18 cellular contexts compared by ENCODE assay signal in the genomic region with DNA sequence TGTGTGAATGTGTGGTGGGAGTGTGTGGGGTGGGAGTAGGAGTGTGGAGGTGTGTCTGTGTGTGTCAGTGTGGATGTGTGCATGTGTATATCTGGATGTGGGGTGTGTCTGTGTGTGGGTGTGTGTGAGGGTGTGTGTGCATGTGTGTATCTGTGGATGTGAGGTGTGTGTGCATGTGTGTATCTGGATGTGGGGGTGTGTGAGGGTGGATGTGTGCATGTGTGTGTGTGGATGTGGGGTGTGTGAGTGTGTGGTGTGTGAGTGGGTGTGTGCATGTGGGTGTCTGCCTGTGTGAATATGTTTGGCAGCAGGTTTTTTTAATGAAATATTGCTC.
DNase-seq lines count a peak whose midpoint lies in the region; ATAC-seq, FAIRE-seq and TF ChIP-seq lines count a peak whose summit lies in the region.
"Had no signal": no experiment of that assay in that cellular context is flagged by ENCODE, and none has a peak within 500 bp of the region (broad histone marks: within the 10 kb centered on the region; RNA-seq: fewer than 3 reads in every experiment).

No MANE protein-coding gene starts in this region.

- peak overlapping the region; percentile 38 for H2BK5ac ChIP-seq in IMR-90 (ENCODE audit: low read depth, low read length, poor library complexity, severe bottlenecking)
- H2BK5ac ChIP-seq in H1 (ENCODE audit: low read depth, low read length): peak overlapping the region; percentile 75
- H2BK5ac ChIP-seq in trophoblast cell (ENCODE audit: low read depth, low read length, poor library complexity): no peak overlapping the region

- H3K4me1 ChIP-seq in BLaER1: peaks cover 64% of the 10 kb centered on the region
- H3K4me1 ChIP-seq in IMR-90 (ENCODE audit: control insufficient read depth, insufficient read depth, low read length): no peaks in the 10 kb centered on the region
- no peaks in the 10 kb centered on the region for H3K4me1 ChIP-seq in H1 (replicated peaks in 1 of 4; ENCODE audit: control insufficient read depth in 3 of 4, insufficient read depth in 4 of 4, low read length in 3 of 4)
- H3K4me1 ChIP-seq in trophoblast cell (ENCODE audit: control insufficient read depth in 1 of 2, insufficient read depth in 2 of 2, low read length in 2 of 2): no peaks in the 10 kb centered on the region
- H3K4me1 ChIP-seq: A549 had no signal

- H3K4me3 ChIP-seq in BLaER1 (no peak overlapping the region), IMR-90 (ENCODE audit: insufficient read depth, low read depth, low read length) (no peak overlapping the region), H1 (ENCODE audit: extremely low read depth in 1 of 4, insufficient read depth in 2 of 4, low read depth in 3 of 4, low read length in 4 of 4) (no peak overlapping the region), trophoblast cell (ENCODE audit: low read depth, low read length) (peak overlapping the region; percentile 3)
- H3K4me3 ChIP-seq: A549, GM23338 had no signal

- POLR2A ChIA-PET in IMR-90 (lab: Charles Lee; ENCODE audit: unreplicated experiment) (no interaction called here), H1 (lab: Charles Lee; ENCODE audit: partially characterized antibody) (no interaction called here)

- no peak overlapping the region for H2AK5ac ChIP-seq in IMR-90 (ENCODE audit: low read depth, low read length)
- H2AK5ac ChIP-seq in H1 (ENCODE audit: low read depth, low read length): peak overlapping the region; percentile 82
- no peak overlapping the region for H2AK5ac ChIP-seq in trophoblast cell (ENCODE audit: low read length)

- H3K14ac ChIP-seq in IMR-90 (replicated peaks; ENCODE audit: low read depth, low read length): no peak overlapping the region
- no peak overlapping the region for H3K14ac ChIP-seq in H1 (ENCODE audit: insufficient read length)
- H3K14ac ChIP-seq in trophoblast cell (ENCODE audit: low read length): no peak overlapping the region

- ATAC-seq in IMR-90 (ENCODE audit: low read depth) (no peak), GM21529 (IDR thresholded peaks at IDR 0.05; ENCODE audit: unreplicated experiment) (no peak)
- ATAC-seq: A549, GM23338 had no signal

- no peaks in the 10 kb centered on the region for H3K9me1 ChIP-seq in IMR-90 (ENCODE audit: insufficient read depth, low read length)

- H2BK12ac ChIP-seq in H1 (ENCODE audit: low read depth, low read length) (no peak overlapping the region), trophoblast cell (ENCODE audit: low read length) (no peak overlapping the region)

- H3K27me3 ChIP-seq in BLaER1: peaks cover 3% of the 10 kb centered on the region; the same call in 1 of the 2 replicates
- 0 out of 2 replicates have a peak, but pooled peaks cover 2% of the 10 kb centered on the region for H3K27me3 ChIP-seq in IMR-90 (ENCODE audit: control insufficient read depth, insufficient read depth, low read length)
- H3K27me3 ChIP-seq in H1 (replicated peaks in 1 of 4; ENCODE audit: control insufficient read depth in 3 of 4, extremely low read depth in 1 of 4, insufficient read depth in 3 of 4, low read length in 3 of 4): no peaks in the 10 kb centered on the region
- no peaks in the 10 kb centered on the region for H3K27me3 ChIP-seq in trophoblast cell (ENCODE audit: insufficient read depth, low read length)

- no peak for FAIRE-seq in H1 (lab: Jason Lieb, UNC)
- FAIRE-seq: A549, GM12891 had no signal

- H3K27ac ChIP-seq in BLaER1: no peak overlapping the region
- H3K27ac ChIP-seq in IMR-90 (ENCODE audit: insufficient read depth, low read length): no peak overlapping the region
- H3K27ac ChIP-seq in H1 (ENCODE audit: low read depth, low read length): no peak overlapping the region
- no peak overlapping the region for H3K27ac ChIP-seq in trophoblast cell (ENCODE audit: low read depth, low read length)
- H3K27ac ChIP-seq: A549 had no signal

- H3K4me2 ChIP-seq in BLaER1 (peak overlapping the region; percentile 88), IMR-90 (ENCODE audit: low read depth, low read length) (no peak overlapping the region), H1 (ENCODE audit: insufficient read depth in 1 of 2, low read depth in 2 of 2, low read length in 2 of 2) (no peak overlapping the region), trophoblast cell (ENCODE audit: low read length) (no peak overlapping the region)
- H3K4me2 ChIP-seq: A549, GM23338 had no signal

- H3K9me3 ChIP-seq in BLaER1 (no peaks in the 10 kb centered on the region), IMR-90 (ENCODE audit: control insufficient read depth, insufficient read depth, low read length) (no peaks in the 10 kb centered on the region), H1 (ENCODE audit: insufficient read depth in 2 of 2, low read depth in 1 of 2, low read length in 1 of 2) (no peaks in the 10 kb centered on the region), trophoblast cell (ENCODE audit: insufficient read depth, low read depth, low read length) (no peaks in the 10 kb centered on the region)
- H3K9me3 ChIP-seq: A549 had no signal

- H3K9ac ChIP-seq in BLaER1: no peak overlapping the region
- no peak overlapping the region for H3K9ac ChIP-seq in IMR-90 (ENCODE audit: low read depth, low read length)
- H3K9ac ChIP-seq in H1 (replicated peaks in 1 of 4; ENCODE audit: extremely low read depth in 1 of 4, low read depth in 3 of 4, low read length in 3 of 4): no peak overlapping the region
- H3K9ac ChIP-seq in trophoblast cell (ENCODE audit: low read length): no peak overlapping the region

- H3K36me3 ChIP-seq in BLaER1 (no peaks in the 10 kb centered on the region), IMR-90 (ENCODE audit: control insufficient read depth, insufficient read depth, low read length) (no peaks in the 10 kb centered on the region), H1 (ENCODE audit: control insufficient read depth in 2 of 4, insufficient read depth in 4 of 4, low read length in 3 of 4) (peaks cover 10 to 32% (median 24%) of the 10 kb centered on the region in 4 experiments), trophoblast cell (ENCODE audit: control insufficient read depth in 1 of 2, insufficient read depth in 2 of 2, low read length in 2 of 2) (peaks cover 23 to 37% of the 10 kb centered on the region in 2 experiments)

- TF ChIP-seq POLR2A in IMR-90 (IDR thresholded peaks at IDR 0.05; ENCODE audit: low read depth, low read length): no peak
- TF ChIP-seq POLR2A in H1 (IDR thresholded peaks at IDR 0.05; ENCODE audit: control extremely low read depth in 1 of 2, low read depth in 2 of 2, low read length in 2 of 2): no peak

- dilution Hi-C loops in IMR-90 (cut with HindIII; ENCODE audit: low sequenced_read_pairs, unreplicated experiment): no loop called here

- no peak overlapping the region for H2BK15ac ChIP-seq in IMR-90 (ENCODE audit: low read depth, low read length)
- no peak overlapping the region for H2BK15ac ChIP-seq in H1 (ENCODE audit: low read length)

- H3K56ac ChIP-seq in IMR-90 (ENCODE audit: extremely low read depth, insufficient read depth, low read length) (no peak overlapping the region), H1 (replicated peaks; ENCODE audit: insufficient read length, low read depth, low read length) (peak overlapping the region; percentile 98)

- H3K23ac ChIP-seq in IMR-90 (ENCODE audit: low read depth, low read length): no peak overlapping the region
- H3K23ac ChIP-seq in H1 (ENCODE audit: insufficient read length): no peak overlapping the region
- no peak overlapping the region for H3K23ac ChIP-seq in trophoblast cell (ENCODE audit: low read length)

- BruUV-seq in IMR-90 (replicated peaks; lab: Mats Ljungman, UMichigan): no TSS peak

- no peak overlapping the region for H3K4ac ChIP-seq in IMR-90 (ENCODE audit: low read depth, low read length)
- H3K4ac ChIP-seq in H1 (replicated peaks; ENCODE audit: insufficient read length, low read depth, low read length): no peak overlapping the region
- no peak overlapping the region for H3K4ac ChIP-seq in trophoblast cell (ENCODE audit: low read depth, low read length)

- H2AK9ac ChIP-seq in IMR-90 (replicated peaks; ENCODE audit: low read depth, low read length, poor library complexity): no peak overlapping the region

- H2AFZ ChIP-seq in IMR-90 (replicated peaks; ENCODE audit: low read length, poor library complexity) (peak overlapping the region; percentile 33), H1 (ENCODE audit: low read length) (no peak overlapping the region), trophoblast cell (ENCODE audit: insufficient read depth, low read length, poor library complexity) (no peak overlapping the region)
- H2AFZ ChIP-seq: GM23338 had no signal

- in situ Hi-C loops in IMR-90 (cut with MboI; ENCODE audit: low sequenced_read_pairs): loop anchor here (25.0 kb wide), 1 partner anchor 103 kb away; no protein-coding TSS in a partner anchor

- no peaks in the 10 kb centered on the region for H3K79me2 ChIP-seq in H1 (ENCODE audit: control insufficient read depth in 1 of 2, insufficient read depth in 2 of 2, low read length in 2 of 2)
- no peaks in the 10 kb centered on the region for H3K79me2 ChIP-seq in trophoblast cell (ENCODE audit: control insufficient read depth, insufficient read depth, low read length, poor library complexity)

- H4K12ac ChIP-seq in trophoblast cell (ENCODE audit: low read depth, low read length): no peak overlapping the region

- H3K23me2 ChIP-seq in H1 (ENCODE audit: low read depth, low read length): peaks cover 6% of the 10 kb centered on the region; the same call in 1 of the 2 replicates

- intact Hi-C loops in IMR-90 (cut with micrococcal nuclease): no loop called here

- TF ChIP-seq RAD21 in IMR-90 (IDR thresholded peaks at IDR 0.05; ENCODE audit: low read length): no peak
- TF ChIP-seq RAD21 in H1 (IDR thresholded peaks at IDR 0.05 in 1 of 2, conservative IDR thresholded peaks at IDR 0.05 in 1 of 2; ENCODE audit: low read depth in 2 of 2, low read length in 2 of 2): no peak

- no peak for TF ChIP-seq CTCF in IMR-90 (conservative IDR thresholded peaks at IDR 0.05; ENCODE audit: low read depth, low read length)
- no peak for TF ChIP-seq CTCF in H1 (IDR thresholded peaks at IDR 0.05; ENCODE audit: control extremely low read depth in 1 of 3, insufficient read depth in 1 of 3, low read depth in 1 of 3, low read length in 3 of 3)

- H4K91ac ChIP-seq in IMR-90 (ENCODE audit: insufficient read depth, low read depth, low read length): no peak overlapping the region
- H4K91ac ChIP-seq in H1 (replicated peaks; ENCODE audit: insufficient read length, low read length): no peak overlapping the region
- no peak overlapping the region for H4K91ac ChIP-seq in trophoblast cell (ENCODE audit: low read depth, low read length)

- DNase-seq in IMR-90 (no peak), H1 (ENCODE audit: low read depth in 1 of 2, low spot score in 2 of 2) (no peak), trophoblast cell (no peak), AG08395 (ENCODE audit: low spot score) (no peak), CD1c-positive myeloid dendritic cell (ENCODE audit: extremely low spot score) (no peak)
- DNase-seq: COR-L47, GF-D8, Karpas-422, MM.1S, NCI-H1092 treated with DMSO at 0.1 percent for 48 hours, NCI-H1694, NCI-H510A treated with DMSO at 0.1 percent for 48 hours, NCI-H82 had no signal

- no peak overlapping the region for H4K8ac ChIP-seq in IMR-90 (ENCODE audit: low read depth in 2 of 2, low read length in 2 of 2)
- no peak overlapping the region for H4K8ac ChIP-seq in H1 (ENCODE audit: extremely low read depth, insufficient read depth, low read length)
- H4K8ac ChIP-seq in trophoblast cell (ENCODE audit: low read depth, low read length): no peak overlapping the region

- H3K18ac ChIP-seq in IMR-90 (ENCODE audit: low read depth, low read length): no peak overlapping the region
- no peak overlapping the region for H3K18ac ChIP-seq in H1 (ENCODE audit: extremely low read depth, low read length)
- H3K18ac ChIP-seq in trophoblast cell (ENCODE audit: low read length): no peak overlapping the region

- no peak for TF ChIP-seq EP300 in H1 (IDR thresholded peaks at IDR 0.05; ENCODE audit: borderline replicate concordance in 1 of 2, low read depth in 2 of 2, low read length in 2 of 2)

- H4K20me1 ChIP-seq in BLaER1 (no peaks in the 10 kb centered on the region), IMR-90 (ENCODE audit: insufficient read depth, low read length) (no peaks in the 10 kb centered on the region; the same call in 1 of the 2 replicates), H1 (replicated peaks in 1 of 2; ENCODE audit: control insufficient read depth in 1 of 2, insufficient read depth in 2 of 2, low read length in 2 of 2) (peaks cover 0 to 8% of the 10 kb centered on the region in 2 experiments)

- H4K5ac ChIP-seq in IMR-90 (ENCODE audit: low read depth, low read length) (no peak overlapping the region), H1 (ENCODE audit: insufficient read length, low read depth, low read length) (no peak overlapping the region)

- no peaks in the 10 kb centered on the region for H3K79me1 ChIP-seq in IMR-90 (ENCODE audit: low read depth in 1 of 2, low read length in 2 of 2)
- H3K79me1 ChIP-seq in H1 (ENCODE audit: low read depth, low read length): no peaks in the 10 kb centered on the region
- H3K79me1 ChIP-seq in trophoblast cell (ENCODE audit: low read length): no peaks in the 10 kb centered on the region

- H2BK120ac ChIP-seq in IMR-90 (ENCODE audit: low read depth, low read length) (no peak overlapping the region), H1 (replicated peaks; ENCODE audit: low read depth, low read length) (no peak overlapping the region), trophoblast cell (ENCODE audit: insufficient read depth, low read length, poor library complexity) (no peak overlapping the region)

- CTCF ChIA-PET in IMR-90 (lab: Yijun Ruan, JAX): no interaction called here
- CTCF ChIA-PET in H1 (lab: Charles Lee; ENCODE audit: partially characterized antibody): no interaction called here

- H2BK20ac ChIP-seq in IMR-90 (ENCODE audit: low read depth, low read length) (no peak overlapping the region), H1 (ENCODE audit: low read length) (no peak overlapping the region)
